ENCODE assay signal across 13 cellular contexts in genomic region chr14:39316844-39317553, GRCh38.
"Had no signal": no experiment of that assay in that cellular context is flagged by ENCODE, and none has a peak within 500 bp of the region (broad histone marks: within the 10 kb centered on the region; RNA-seq: fewer than 3 reads in every experiment).

No MANE protein-coding gene starts in this region.

- H3K4me3 Mint-ChIP-seq: activated CD4-positive, alpha-beta memory T cell treated with anti-CD3 and anti-CD28 coated beads, Interleukin-2, amount 10 ng/mL, durations not matched to agents 7 days and 5 days; activated CD4-positive, alpha-beta T cell treated with anti-CD3 and anti-CD28 coated beads for 36 hours; activated T-helper 1 cell treated with anti-CD3 and anti-CD28 coated beads, Interleukin-12 subunit alpha, Interleukin-12 subunit beta, Interleukin-2, Interleukin-4 antibody, amounts not matched to agents 30 ng/mL and 10 ng/mL and 1 ng/mL, durations not matched to agents 14 hours and 24 hours and 36 hours; stimulated activated naive B cell treated with anti-CD40 and anti-IgM and Interleukin-4, amounts not matched to agents 10 μg/mL and 1 μg/mL and 100 μg/mL, for 72 hours had no signal

- ATAC-seq: activated CD4-positive, alpha-beta T cell treated with anti-CD3 and anti-CD28 coated beads for 36 hours; pancreas; SK-N-SH treated with all-trans-retinoic acid at 6 μM for 48 hours; stimulated activated naive B cell treated with anti-CD40 and anti-IgM and Interleukin-4, amounts not matched to agents 10 μg/mL and 1 μg/mL and 100 μg/mL, for 72 hours had no signal

- H3K9me3 Mint-ChIP-seq: activated CD4-positive, alpha-beta memory T cell treated with anti-CD3 and anti-CD28 coated beads, Interleukin-2, amount 10 ng/mL, durations not matched to agents 7 days and 5 days; activated T-helper 1 cell treated with anti-CD3 and anti-CD28 coated beads, Interleukin-12 subunit alpha, Interleukin-12 subunit beta, Interleukin-2, Interleukin-4 antibody, amounts not matched to agents 30 ng/mL and 10 ng/mL and 1 ng/mL, durations not matched to agents 14 hours and 24 hours and 36 hours; stimulated activated naive B cell treated with anti-CD40 and anti-IgM and Interleukin-4, amounts not matched to agents 10 μg/mL and 1 μg/mL and 100 μg/mL, for 72 hours had no signal

- H3K27ac Mint-ChIP-seq: activated CD4-positive, alpha-beta memory T cell treated with anti-CD3 and anti-CD28 coated beads, Interleukin-2, amount 10 ng/mL, durations not matched to agents 7 days and 5 days; activated CD4-positive, alpha-beta T cell treated with anti-CD3 and anti-CD28 coated beads for 36 hours; activated T-helper 1 cell treated with anti-CD3 and anti-CD28 coated beads, Interleukin-12 subunit alpha, Interleukin-12 subunit beta, Interleukin-2, Interleukin-4 antibody, amounts not matched to agents 30 ng/mL and 10 ng/mL and 1 ng/mL, durations not matched to agents 14 hours and 24 hours and 36 hours; stimulated activated naive B cell treated with anti-CD40 and anti-IgM and Interleukin-4, amounts not matched to agents 10 μg/mL and 1 μg/mL and 100 μg/mL, for 72 hours had no signal

- H3K4me1 Mint-ChIP-seq: activated CD4-positive, alpha-beta memory T cell treated with anti-CD3 and anti-CD28 coated beads, Interleukin-2, amount 10 ng/mL, durations not matched to agents 7 days and 5 days; activated CD4-positive, alpha-beta T cell treated with anti-CD3 and anti-CD28 coated beads for 36 hours; stimulated activated naive B cell treated with anti-CD40 and anti-IgM and Interleukin-4, amounts not matched to agents 10 μg/mL and 1 μg/mL and 100 μg/mL, for 72 hours had no signal

- DNase-seq: activated CD4-positive, alpha-beta memory T cell treated with anti-CD3 and anti-CD28 coated beads, Interleukin-2, amount 10 ng/mL, durations not matched to agents 7 days and 5 days; activated CD4-positive, alpha-beta T cell treated with anti-CD3 and anti-CD28 coated beads for 36 hours; activated CD8-positive, alpha-beta memory T cell treated with anti-CD3 and anti-CD28 coated beads, Interleukin-2, amount 50 U/mL, for 48 hours; activated naive CD4-positive, alpha-beta T cell; kidney glomerular epithelial cell; pancreas; stimulated activated CD4-positive, alpha-beta T cell treated with anti-CD3 and anti-CD28 coated beads, Interleukin-12 subunit alpha, Interleukin-12 subunit beta, amount 100 ng/mL, for 4 hours; stimulated activated CD4-positive, alpha-beta T cell treated with anti-CD3 and anti-CD28 coated beads, Interleukin-2, amount 100 ng/mL, for 24 hours; stimulated activated naive B cell treated with anti-CD40 and anti-IgM and Interleukin-4, amounts not matched to agents 10 μg/mL and 1 μg/mL and 100 μg/mL, for 72 hours; thyroid gland; uterus had no signal

- H3K27me3 Mint-ChIP-seq: activated CD4-positive, alpha-beta memory T cell treated with anti-CD3 and anti-CD28 coated beads, Interleukin-2, amount 10 ng/mL, durations not matched to agents 7 days and 5 days; activated CD4-positive, alpha-beta T cell treated with anti-CD3 and anti-CD28 coated beads for 36 hours; stimulated activated naive B cell treated with anti-CD40 and anti-IgM and Interleukin-4, amounts not matched to agents 10 μg/mL and 1 μg/mL and 100 μg/mL, for 72 hours had no signal
